ENCODE assay signal across 1 cellular context in the genomic region with DNA sequence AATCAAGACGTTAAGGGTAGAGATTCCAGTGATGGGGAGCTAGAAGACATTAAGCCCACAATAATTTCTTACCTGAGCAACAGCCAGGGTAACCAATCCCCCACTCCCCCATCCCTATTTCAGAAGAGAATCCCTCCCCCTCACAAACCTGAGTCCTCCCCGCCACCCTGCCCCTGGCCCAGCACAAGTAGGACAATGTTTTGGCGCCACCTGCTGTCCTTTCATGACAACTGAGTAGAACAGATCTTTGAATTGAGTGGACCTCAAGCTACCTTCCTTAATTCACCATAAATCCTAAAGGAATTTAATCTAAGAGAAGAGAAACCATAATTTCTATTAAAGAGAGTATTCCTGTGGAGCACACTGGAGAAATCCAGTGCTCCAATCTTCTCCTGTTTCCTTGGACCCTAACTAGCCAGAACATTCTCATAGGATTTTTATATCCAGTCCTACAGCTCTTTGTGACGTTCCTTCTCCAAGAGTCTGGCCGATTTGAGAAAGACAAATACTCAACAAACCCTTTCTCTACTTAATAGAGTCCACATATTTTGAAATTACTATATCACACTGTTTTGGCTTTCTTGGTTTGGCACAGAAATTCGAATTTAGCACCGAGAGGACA.
A peak's percentile ranks its signal among the peaks of the same experiment; 100 is the strongest.
TF ChIP-seq lines count a peak whose summit lies in the region.

No MANE protein-coding gene starts in this region.

TF ChIP-seq in HepG2, 621 proteins besides CTCF, POLR2A, EP300 and RAD21 (continues in another document):
- no peak for TF ChIP-seq CENPT (CRISPR knock-in tag; IDR thresholded peaks at IDR 0.05; ENCODE audit: low read depth)
- TF ChIP-seq PATZ1 (CRISPR knock-in tag; IDR thresholded peaks at IDR 0.05) = peak; percentile 79
- TF ChIP-seq RXRA (CRISPR knock-in tag; IDR thresholded peaks at IDR 0.05) = no peak
- TF ChIP-seq, protein P1, sequence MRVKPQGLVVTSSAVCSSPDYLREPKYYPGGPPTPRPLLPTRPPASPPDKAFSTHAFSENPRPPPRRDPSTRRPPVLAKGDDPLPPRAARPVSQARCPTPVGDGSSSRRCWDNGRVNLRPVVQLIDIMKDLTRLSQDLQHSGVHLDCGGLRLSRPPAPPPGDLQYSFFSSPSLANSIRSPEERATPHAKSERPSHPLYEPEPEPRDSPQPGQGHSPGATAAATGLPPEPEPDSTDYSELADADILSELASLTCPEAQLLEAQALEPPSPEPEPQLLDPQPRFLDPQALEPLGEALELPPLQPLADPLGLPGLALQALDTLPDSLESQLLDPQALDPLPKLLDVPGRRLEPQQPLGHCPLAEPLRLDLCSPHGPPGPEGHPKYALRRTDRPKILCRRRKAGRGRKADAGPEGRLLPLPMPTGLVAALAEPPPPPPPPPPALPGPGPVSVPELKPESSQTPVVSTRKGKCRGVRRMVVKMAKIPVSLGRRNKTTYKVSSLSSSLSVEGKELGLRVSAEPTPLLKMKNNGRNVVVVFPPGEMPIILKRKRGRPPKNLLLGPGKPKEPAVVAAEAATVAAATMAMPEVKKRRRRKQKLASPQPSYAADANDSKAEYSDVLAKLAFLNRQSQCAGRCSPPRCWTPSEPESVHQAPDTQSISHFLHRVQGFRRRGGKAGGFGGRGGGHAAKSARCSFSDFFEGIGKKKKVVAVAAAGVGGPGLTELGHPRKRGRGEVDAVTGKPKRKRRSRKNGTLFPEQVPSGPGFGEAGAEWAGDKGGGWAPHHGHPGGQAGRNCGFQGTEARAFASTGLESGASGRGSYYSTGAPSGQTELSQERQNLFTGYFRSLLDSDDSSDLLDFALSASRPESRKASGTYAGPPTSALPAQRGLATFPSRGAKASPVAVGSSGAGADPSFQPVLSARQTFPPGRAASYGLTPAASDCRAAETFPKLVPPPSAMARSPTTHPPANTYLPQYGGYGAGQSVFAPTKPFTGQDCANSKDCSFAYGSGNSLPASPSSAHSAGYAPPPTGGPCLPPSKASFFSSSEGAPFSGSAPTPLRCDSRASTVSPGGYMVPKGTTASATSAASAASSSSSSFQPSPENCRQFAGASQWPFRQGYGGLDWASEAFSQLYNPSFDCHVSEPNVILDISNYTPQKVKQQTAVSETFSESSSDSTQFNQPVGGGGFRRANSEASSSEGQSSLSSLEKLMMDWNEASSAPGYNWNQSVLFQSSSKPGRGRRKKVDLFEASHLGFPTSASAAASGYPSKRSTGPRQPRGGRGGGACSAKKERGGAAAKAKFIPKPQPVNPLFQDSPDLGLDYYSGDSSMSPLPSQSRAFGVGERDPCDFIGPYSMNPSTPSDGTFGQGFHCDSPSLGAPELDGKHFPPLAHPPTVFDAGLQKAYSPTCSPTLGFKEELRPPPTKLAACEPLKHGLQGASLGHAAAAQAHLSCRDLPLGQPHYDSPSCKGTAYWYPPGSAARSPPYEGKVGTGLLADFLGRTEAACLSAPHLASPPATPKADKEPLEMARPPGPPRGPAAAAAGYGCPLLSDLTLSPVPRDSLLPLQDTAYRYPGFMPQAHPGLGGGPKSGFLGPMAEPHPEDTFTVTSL (CRISPR knock-in tag; IDR thresholded peaks at IDR 0.05; ENCODE audit: borderline replicate concordance) = no peak
- no peak for TF ChIP-seq NR2F6 (IDR thresholded peaks at IDR 0.05)
- TF ChIP-seq NR2F6 (CRISPR knock-in tag; IDR thresholded peaks at IDR 0.05) = no peak
- TF ChIP-seq ZNF383 (CRISPR knock-in tag; IDR thresholded peaks at IDR 0.05; ENCODE audit: borderline replicate concordance) = no peak
- TF ChIP-seq SALL1 (CRISPR knock-in tag; IDR thresholded peaks at IDR 0.05) = peak; percentile 16; the same call in 1 of the 2 replicates
- TF ChIP-seq ZNF672 (CRISPR knock-in tag; IDR thresholded peaks at IDR 0.05) = no peak
- peak; percentile 97 for TF ChIP-seq SMC3 (IDR thresholded peaks at IDR 0.05; ENCODE audit: low read length)
- TF ChIP-seq, protein P2, sequence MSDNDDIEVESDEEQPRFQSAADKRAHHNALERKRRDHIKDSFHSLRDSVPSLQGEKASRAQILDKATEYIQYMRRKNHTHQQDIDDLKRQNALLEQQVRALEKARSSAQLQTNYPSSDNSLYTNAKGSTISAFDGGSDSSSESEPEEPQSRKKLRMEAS (IDR thresholded peaks at IDR 0.05) = peak; percentile 31; the same call in 1 of the 2 replicates
- no peak for TF ChIP-seq HOMEZ (CRISPR knock-in tag; IDR thresholded peaks at IDR 0.05; ENCODE audit: low read depth)
- 0 out of 2 replicates have a peak, but pooled peaks have one; percentile 8 for TF ChIP-seq RARA (CRISPR knock-in tag; IDR thresholded peaks at IDR 0.05)
- TF ChIP-seq KLF16 (CRISPR knock-in tag; IDR thresholded peaks at IDR 0.05) = 0 out of 4 replicates have a peak, but pooled peaks of 1 of the 2 experiments have one; percentile 33
- TF ChIP-seq MXD3 (CRISPR knock-in tag; IDR thresholded peaks at IDR 0.05) = no peak
- no peak for TF ChIP-seq RELA (CRISPR knock-in tag; IDR thresholded peaks at IDR 0.05)
- TF ChIP-seq HNF4A (CRISPR knock-in tag; IDR thresholded peaks at IDR 0.05) = no peak
- TF ChIP-seq NR2C2 (CRISPR knock-in tag; IDR thresholded peaks at IDR 0.05; ENCODE audit: borderline replicate concordance) = no peak
- no peak for TF ChIP-seq ZFY (CRISPR knock-in tag; IDR thresholded peaks at IDR 0.05)
- 0 out of 2 replicates have a peak, but pooled peaks have one; percentile 15 for TF ChIP-seq GATAD2A (CRISPR knock-in tag; IDR thresholded peaks at IDR 0.05)
- TF ChIP-seq, protein P3, sequence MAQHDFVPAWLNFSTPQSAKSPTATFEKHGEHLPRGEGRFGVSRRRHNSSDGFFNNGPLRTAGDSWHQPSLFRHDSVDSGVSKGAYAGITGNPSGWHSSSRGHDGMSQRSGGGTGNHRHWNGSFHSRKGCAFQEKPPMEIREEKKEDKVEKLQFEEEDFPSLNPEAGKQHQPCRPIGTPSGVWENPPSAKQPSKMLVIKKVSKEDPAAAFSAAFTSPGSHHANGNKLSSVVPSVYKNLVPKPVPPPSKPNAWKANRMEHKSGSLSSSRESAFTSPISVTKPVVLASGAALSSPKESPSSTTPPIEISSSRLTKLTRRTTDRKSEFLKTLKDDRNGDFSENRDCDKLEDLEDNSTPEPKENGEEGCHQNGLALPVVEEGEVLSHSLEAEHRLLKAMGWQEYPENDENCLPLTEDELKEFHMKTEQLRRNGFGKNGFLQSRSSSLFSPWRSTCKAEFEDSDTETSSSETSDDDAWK (CRISPR knock-in tag; IDR thresholded peaks at IDR 0.05) = no peak
- TF ChIP-seq KDM3A (CRISPR knock-in tag; IDR thresholded peaks at IDR 0.05; ENCODE audit: low read depth) = 0 out of 2 replicates have a peak, but pooled peaks have one; percentile 14
- TF ChIP-seq PRMT3 (CRISPR knock-in tag; IDR thresholded peaks at IDR 0.05; ENCODE audit: borderline replicate concordance, low read depth) = no peak
- TF ChIP-seq NFIB (CRISPR knock-in tag; IDR thresholded peaks at IDR 0.05; ENCODE audit: borderline replicate concordance) = no peak
- TF ChIP-seq ZNF607 (CRISPR knock-in tag; IDR thresholded peaks at IDR 0.05; ENCODE audit: borderline replicate concordance) = no peak
- no peak for TF ChIP-seq HNRNPH1 (optimal IDR thresholded peaks at IDR 0.05; ENCODE audit: low read depth, low read length)
- peak; percentile 91 for TF ChIP-seq ZNF263 (CRISPR knock-in tag; IDR thresholded peaks at IDR 0.05)
- no peak for TF ChIP-seq ZNF792 (CRISPR knock-in tag; IDR thresholded peaks at IDR 0.05)
- TF ChIP-seq, protein P4, sequence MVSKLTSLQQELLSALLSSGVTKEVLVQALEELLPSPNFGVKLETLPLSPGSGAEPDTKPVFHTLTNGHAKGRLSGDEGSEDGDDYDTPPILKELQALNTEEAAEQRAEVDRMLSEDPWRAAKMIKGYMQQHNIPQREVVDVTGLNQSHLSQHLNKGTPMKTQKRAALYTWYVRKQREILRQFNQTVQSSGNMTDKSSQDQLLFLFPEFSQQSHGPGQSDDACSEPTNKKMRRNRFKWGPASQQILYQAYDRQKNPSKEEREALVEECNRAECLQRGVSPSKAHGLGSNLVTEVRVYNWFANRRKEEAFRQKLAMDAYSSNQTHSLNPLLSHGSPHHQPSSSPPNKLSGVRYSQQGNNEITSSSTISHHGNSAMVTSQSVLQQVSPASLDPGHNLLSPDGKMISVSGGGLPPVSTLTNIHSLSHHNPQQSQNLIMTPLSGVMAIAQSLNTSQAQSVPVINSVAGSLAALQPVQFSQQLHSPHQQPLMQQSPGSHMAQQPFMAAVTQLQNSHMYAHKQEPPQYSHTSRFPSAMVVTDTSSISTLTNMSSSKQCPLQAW (CRISPR knock-in tag; IDR thresholded peaks at IDR 0.05) = peak; percentile 46; the same call in 1 of the 2 replicates
- TF ChIP-seq, protein P5, sequence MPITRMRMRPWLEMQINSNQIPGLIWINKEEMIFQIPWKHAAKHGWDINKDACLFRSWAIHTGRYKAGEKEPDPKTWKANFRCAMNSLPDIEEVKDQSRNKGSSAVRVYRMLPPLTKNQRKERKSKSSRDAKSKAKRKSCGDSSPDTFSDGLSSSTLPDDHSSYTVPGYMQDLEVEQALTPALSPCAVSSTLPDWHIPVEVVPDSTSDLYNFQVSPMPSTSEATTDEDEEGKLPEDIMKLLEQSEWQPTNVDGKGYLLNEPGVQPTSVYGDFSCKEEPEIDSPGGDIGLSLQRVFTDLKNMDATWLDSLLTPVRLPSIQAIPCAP (CRISPR knock-in tag; IDR thresholded peaks at IDR 0.05; ENCODE audit: low read depth) = no peak
- TF ChIP-seq, protein P6, sequence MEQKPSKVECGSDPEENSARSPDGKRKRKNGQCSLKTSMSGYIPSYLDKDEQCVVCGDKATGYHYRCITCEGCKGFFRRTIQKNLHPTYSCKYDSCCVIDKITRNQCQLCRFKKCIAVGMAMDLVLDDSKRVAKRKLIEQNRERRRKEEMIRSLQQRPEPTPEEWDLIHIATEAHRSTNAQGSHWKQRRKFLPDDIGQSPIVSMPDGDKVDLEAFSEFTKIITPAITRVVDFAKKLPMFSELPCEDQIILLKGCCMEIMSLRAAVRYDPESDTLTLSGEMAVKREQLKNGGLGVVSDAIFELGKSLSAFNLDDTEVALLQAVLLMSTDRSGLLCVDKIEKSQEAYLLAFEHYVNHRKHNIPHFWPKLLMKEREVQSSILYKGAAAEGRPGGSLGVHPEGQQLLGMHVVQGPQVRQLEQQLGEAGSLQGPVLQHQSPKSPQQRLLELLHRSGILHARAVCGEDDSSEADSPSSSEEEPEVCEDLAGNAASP (CRISPR knock-in tag; IDR thresholded peaks at IDR 0.05; ENCODE audit: borderline replicate concordance) = no peak
- 0 out of 2 replicates have a peak, but pooled peaks have one; percentile 30 for TF ChIP-seq CCDC6 (CRISPR knock-in tag; IDR thresholded peaks at IDR 0.05)
- no peak for TF ChIP-seq LCORL (IDR thresholded peaks at IDR 0.05)
- TF ChIP-seq LCORL (CRISPR knock-in tag; IDR thresholded peaks at IDR 0.05) = 0 out of 2 replicates have a peak, but pooled peaks have one; percentile 31
- TF ChIP-seq, protein P7, sequence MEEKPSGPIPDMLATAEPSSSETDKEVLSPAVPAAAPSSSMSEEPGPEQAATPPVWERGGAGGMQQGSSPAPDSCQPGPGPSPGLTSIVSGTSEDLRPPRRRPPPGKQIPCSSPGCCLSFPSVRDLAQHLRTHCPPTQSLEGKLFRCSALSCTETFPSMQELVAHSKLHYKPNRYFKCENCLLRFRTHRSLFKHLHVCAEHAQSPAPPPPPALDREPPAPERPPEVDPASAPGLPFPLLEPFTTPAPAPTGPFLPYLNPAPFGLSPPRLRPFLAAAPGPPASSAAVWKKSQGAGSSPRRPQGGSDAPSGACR (CRISPR knock-in tag; IDR thresholded peaks at IDR 0.05) = no peak
- no peak for TF ChIP-seq HDAC1 (CRISPR knock-in tag; IDR thresholded peaks at IDR 0.05)
- TF ChIP-seq KDM1A (CRISPR knock-in tag; IDR thresholded peaks at IDR 0.05) = no peak
- peak; percentile 15 for TF ChIP-seq PCBP2 (optimal IDR thresholded peaks at IDR 0.05; ENCODE audit: low read depth, low read length, poor library complexity, severe bottlenecking)
- 0 out of 2 replicates have a peak, but pooled peaks have one; percentile 32 for TF ChIP-seq ZNF205 (CRISPR knock-in tag; IDR thresholded peaks at IDR 0.05)
- no peak for TF ChIP-seq ZNF546 (CRISPR knock-in tag; conservative IDR thresholded peaks at IDR 0.05)
- no peak for TF ChIP-seq SRSF1 (optimal IDR thresholded peaks at IDR 0.05; ENCODE audit: low read depth, low read length)
- no peak for TF ChIP-seq ZSCAN12 (CRISPR knock-in tag; IDR thresholded peaks at IDR 0.05)
- no peak for TF ChIP-seq ZNF674 (CRISPR knock-in tag; IDR thresholded peaks at IDR 0.05; ENCODE audit: low read depth)
